Comparison of ENCODE assay signal across 14 cellular contexts in genomic region chr3:107184375-107184774, GRCh38.
"Had no signal": no experiment of that assay in that cellular context is flagged by ENCODE, and none has a peak within 500 bp of the region (broad histone marks: within the 10 kb centered on the region; RNA-seq: fewer than 3 reads in every experiment).

No MANE protein-coding gene starts in this region.

- DNase-seq: activated CD4-positive, alpha-beta memory T cell treated with anti-CD3 and anti-CD28 coated beads, Interleukin-2, amount 10 ng/mL, durations not matched to agents 7 days and 5 days; activated CD4-positive, alpha-beta T cell treated with anti-CD3 and anti-CD28 coated beads for 36 hours; activated CD8-positive, alpha-beta memory T cell treated with anti-CD3 and anti-CD28 coated beads, Interleukin-2, amount 50 U/mL, for 4 hours; activated naive CD8-positive, alpha-beta T cell treated with anti-CD3 and anti-CD28 coated beads, Interleukin-2, amount 10 ng/mL, durations not matched to agents 7 days and 5 days; activated T-cell treated with anti-CD3 and anti-CD28 coated beads, Interleukin-2, amount 50 U/mL, for 72 hours; aorta; stimulated activated CD4-positive, alpha-beta T cell treated with anti-CD3 and anti-CD28 coated beads, Interleukin-4, amount 100 ng/mL, for 1 hour; stimulated activated CD8-positive, alpha-beta memory T cell treated with anti-CD3 and anti-CD28 coated beads, Interleukin-4, amount 100 ng/mL, for 48 hours; T-helper 9 cell had no signal

- H3K4me1 Mint-ChIP-seq: activated CD4-positive, alpha-beta memory T cell treated with anti-CD3 and anti-CD28 coated beads, Interleukin-2, amount 10 ng/mL, durations not matched to agents 7 days and 5 days; activated CD4-positive, alpha-beta T cell treated with anti-CD3 and anti-CD28 coated beads for 36 hours; activated naive CD8-positive, alpha-beta T cell treated with anti-CD3 and anti-CD28 coated beads, Interleukin-2, amount 10 ng/mL, durations not matched to agents 7 days and 5 days had no signal

- H3K27me3 ChIP-seq: gastroesophageal sphincter had no signal

- H3K9me3 ChIP-seq: gastroesophageal sphincter had no signal

- H3K4me3 ChIP-seq: gastroesophageal sphincter, lung had no signal

- H3K27ac Mint-ChIP-seq: activated CD4-positive, alpha-beta memory T cell treated with anti-CD3 and anti-CD28 coated beads, Interleukin-2, amount 10 ng/mL, durations not matched to agents 7 days and 5 days; activated CD4-positive, alpha-beta T cell treated with anti-CD3 and anti-CD28 coated beads for 36 hours; activated naive CD8-positive, alpha-beta T cell treated with anti-CD3 and anti-CD28 coated beads, Interleukin-2, amount 10 ng/mL, durations not matched to agents 7 days and 5 days; activated T-cell treated with anti-CD3 and anti-CD28 coated beads, Interleukin-2, amount 50 U/mL, for 72 hours; natural killer cell treated with Interleukin-12 subunit alpha and Interleukin-12 subunit beta and Interleukin-15 and Interleukin-18, amount 100 ng/mL, for 72 hours; stimulated activated naive CD8-positive, alpha-beta T cell treated with anti-CD3 and anti-CD28 coated beads, Interleukin-15, Interleukin-2, amounts not matched to agents 100 ng/mL and 50 ng/mL, for 24 hours had no signal

- ATAC-seq: activated CD4-positive, alpha-beta T cell treated with anti-CD3 and anti-CD28 coated beads for 36 hours; activated T-cell treated with anti-CD3 and anti-CD28 coated beads, Interleukin-2, amount 50 U/mL, for 72 hours; gastroesophageal sphincter; natural killer cell treated with Interleukin-12 subunit alpha and Interleukin-12 subunit beta and Interleukin-15 and Interleukin-18, amount 100 ng/mL, for 72 hours had no signal

- H3K9me3 Mint-ChIP-seq: activated CD4-positive, alpha-beta memory T cell treated with anti-CD3 and anti-CD28 coated beads, Interleukin-2, amount 10 ng/mL, durations not matched to agents 7 days and 5 days; activated naive CD8-positive, alpha-beta T cell treated with anti-CD3 and anti-CD28 coated beads, Interleukin-2, amount 10 ng/mL, durations not matched to agents 7 days and 5 days; natural killer cell treated with Interleukin-12 subunit alpha and Interleukin-12 subunit beta and Interleukin-15 and Interleukin-18, amount 100 ng/mL, for 72 hours; stimulated activated naive CD8-positive, alpha-beta T cell treated with anti-CD3 and anti-CD28 coated beads, Interleukin-15, Interleukin-2, amounts not matched to agents 100 ng/mL and 50 ng/mL, for 24 hours had no signal

- H3K36me3 ChIP-seq: gastroesophageal sphincter had no signal

- H3K27ac ChIP-seq: gastroesophageal sphincter, VCaP had no signal

- H3K4me3 Mint-ChIP-seq: activated CD4-positive, alpha-beta memory T cell treated with anti-CD3 and anti-CD28 coated beads, Interleukin-2, amount 10 ng/mL, durations not matched to agents 7 days and 5 days; activated CD4-positive, alpha-beta T cell treated with anti-CD3 and anti-CD28 coated beads for 36 hours; activated naive CD8-positive, alpha-beta T cell treated with anti-CD3 and anti-CD28 coated beads, Interleukin-2, amount 10 ng/mL, durations not matched to agents 7 days and 5 days; activated T-cell treated with anti-CD3 and anti-CD28 coated beads, Interleukin-2, amount 50 U/mL, for 72 hours; natural killer cell treated with Interleukin-12 subunit alpha and Interleukin-12 subunit beta and Interleukin-15 and Interleukin-18, amount 100 ng/mL, for 72 hours; stimulated activated naive CD8-positive, alpha-beta T cell treated with anti-CD3 and anti-CD28 coated beads, Interleukin-15, Interleukin-2, amounts not matched to agents 100 ng/mL and 50 ng/mL, for 24 hours had no signal

- H3K36me3 Mint-ChIP-seq: activated naive CD8-positive, alpha-beta T cell treated with anti-CD3 and anti-CD28 coated beads, Interleukin-2, amount 10 ng/mL, durations not matched to agents 7 days and 5 days; natural killer cell treated with Interleukin-12 subunit alpha and Interleukin-12 subunit beta and Interleukin-15 and Interleukin-18, amount 100 ng/mL, for 72 hours had no signal

- H3K4me1 ChIP-seq: gastroesophageal sphincter had no signal

- H3K27me3 Mint-ChIP-seq: activated CD4-positive, alpha-beta T cell treated with anti-CD3 and anti-CD28 coated beads for 36 hours had no signal
